Comparison of ENCODE assay signal across 8 cellular contexts in genomic region chr6:35495258-35496035, GRCh38. TPM values are rescaled to one million over a fixed set of nuclear protein-coding genes. Genes with fewer than 3 reads are reported as not detected.
DNase-seq lines count a peak whose midpoint lies in the region; ATAC-seq and TF ChIP-seq lines count a peak whose summit lies in the region.

No MANE protein-coding gene starts in this region.

- peak overlapping the region; percentile 66 for H3K4me3 Mint-ChIP-seq in activated CD4-positive, alpha-beta T cell treated with anti-CD3 and anti-CD28 coated beads, Interleukin-2, amount 10 ng/mL, durations not matched to agents 24 days and 14 days
- peak overlapping the region; percentile 82 to 91 (median 85) for H3K4me3 Mint-ChIP-seq in brain

- WGBS in thyroid gland, 2 donors = 80 to 85% methylated on average over 8 to 9 of the region's 9 CpGs

- H3K36me3 Mint-ChIP-seq in activated CD4-positive, alpha-beta T cell treated with anti-CD3 and anti-CD28 coated beads, Interleukin-2, amount 10 ng/mL, durations not matched to agents 24 days and 14 days (ENCODE audit: low read depth) = peaks cover 2% of the 10 kb centered on the region
- H3K36me3 Mint-ChIP-seq in brain = no peaks in the 10 kb centered on the region

- H3K4me3 ChIP-seq in lower lobe of right lung (peak overlapping the region; percentile 68), thyroid gland (replicated peaks in 1 of 3) (peak overlapping the region in 2 of 3 donors; percentile 89 to 91)

- no peak overlapping the region for H3K27ac Mint-ChIP-seq in activated CD4-positive, alpha-beta T cell treated with anti-CD3 and anti-CD28 coated beads, Interleukin-2, amount 10 ng/mL, durations not matched to agents 24 days and 14 days
- peak overlapping the region in 4 of 5 experiments; percentile 50 to 95 (median 88) for H3K27ac Mint-ChIP-seq in brain

- peaks cover 62% of the 10 kb centered on the region for H3K4me1 ChIP-seq in lower lobe of right lung
- H3K4me1 ChIP-seq in thyroid gland = peaks cover 10 to 64% of the 10 kb centered on the region in 2 donors

- H3K27me3 ChIP-seq in lower lobe of right lung (ENCODE audit: low read depth) (peaks cover 14% of the 10 kb centered on the region), thyroid gland (no peaks in the 10 kb centered on the region)

- TF ChIP-seq CTCF in brain (conservative IDR thresholded peaks at IDR 0.05) = no peak
- no peak for TF ChIP-seq CTCF in lower lobe of right lung (IDR thresholded peaks at IDR 0.05)
- TF ChIP-seq CTCF in thyroid gland (IDR thresholded peaks at IDR 0.05) = no peak

- ATAC-seq in lower lobe of right lung (no peak), GM21737 (IDR thresholded peaks at IDR 0.05; ENCODE audit: unreplicated experiment) (no peak)

- no peaks in the 10 kb centered on the region for H3K9me3 Mint-ChIP-seq in activated CD4-positive, alpha-beta T cell treated with anti-CD3 and anti-CD28 coated beads, Interleukin-2, amount 10 ng/mL, durations not matched to agents 24 days and 14 days
- peaks cover 0 to 2% (median 0%) of the 10 kb centered on the region in 5 experiments for H3K9me3 Mint-ChIP-seq in brain

- no peak for DNase-seq in activated CD4-positive, alpha-beta T cell treated with anti-CD3 and anti-CD28 coated beads, Interleukin-2, amount 10 ng/mL, durations not matched to agents 24 days and 14 days
- DNase-seq in activated CD4-positive, alpha-beta T cell treated with anti-CD3 and anti-CD28 coated beads for 4 hours = no peak
- DNase-seq in lower lobe of right lung (no peak), thyroid gland (peak in 1 of 2 donors; percentile 16), HUDEP-2 (lab: John Stamatoyannopoulos, UW; ENCODE audit: unreplicated experiment in 76 of 76) (no peak), epidermal melanocyte (ENCODE audit: insufficient read length, low spot score) (no peak)

- no peak for TF ChIP-seq POLR2A in thyroid gland (IDR thresholded peaks at IDR 0.05)

- peaks cover 15% of the 10 kb centered on the region for H3K4me1 Mint-ChIP-seq in activated CD4-positive, alpha-beta T cell treated with anti-CD3 and anti-CD28 coated beads, Interleukin-2, amount 10 ng/mL, durations not matched to agents 24 days and 14 days
- peaks cover 72% of the 10 kb centered on the region for H3K4me1 Mint-ChIP-seq in brain

- intact Hi-C loops in activated CD4-positive, alpha-beta T cell treated with anti-CD3 and anti-CD28 coated beads, Interleukin-2, amount 10 ng/mL, durations not matched to agents 24 days and 14 days (cut with micrococcal nuclease) = loop anchor here (5.0 kb wide), 1 partner anchor 43 kb away; the partner anchor contains the start of gene FANCE
- intact Hi-C loops in lower lobe of right lung (cut with DNase I) (no loop called here), thyroid gland (cut with DNase I) (no loop called here)

- H3K9me3 ChIP-seq in lower lobe of right lung (no peaks in the 10 kb centered on the region), thyroid gland (no peaks in the 10 kb centered on the region)

- peak overlapping the region; percentile 82 for H3K27ac ChIP-seq in lower lobe of right lung
- peak overlapping the region in 2 of 3 donors; percentile 82 to 90 for H3K27ac ChIP-seq in thyroid gland

- H3K27me3 Mint-ChIP-seq in activated CD4-positive, alpha-beta T cell treated with anti-CD3 and anti-CD28 coated beads, Interleukin-2, amount 10 ng/mL, durations not matched to agents 24 days and 14 days = peaks cover 39% of the 10 kb centered on the region
- H3K27me3 Mint-ChIP-seq in brain = peaks cover 26% of the 10 kb centered on the region

- no peaks in the 10 kb centered on the region for H3K36me3 ChIP-seq in lower lobe of right lung
- H3K36me3 ChIP-seq in thyroid gland = no peaks in the 10 kb centered on the region

RNA-seq across cellular contexts. Expression of gene TEAD3, which starts 1.4 kb away (rescaled TPM):
- 1.7 and 2.2 TPM in 2 replicates for total RNA-seq in activated CD4-positive, alpha-beta T cell treated with anti-CD3 and anti-CD28 coated beads, Interleukin-2, amount 10 ng/mL, durations not matched to agents 24 days and 14 days
- 8.9 TPM for polyA plus RNA-seq in brain (ENCODE audit: insufficient read depth, low read depth, low replicate concordance)
- total RNA-seq in lower lobe of right lung = 17.0 TPM
- total RNA-seq in thyroid gland = 10 to 100 TPM in 3 of 4 donors, 1 to 10 TPM in 1; 9.9 to 17.0 (median 11.2) TPM

RNA-seq across cellular contexts. Expression of gene TULP1, which starts 17.2 kb away (rescaled TPM):
- not detected in 2 replicates for total RNA-seq in activated CD4-positive, alpha-beta T cell treated with anti-CD3 and anti-CD28 coated beads, Interleukin-2, amount 10 ng/mL, durations not matched to agents 24 days and 14 days
- not detected for polyA plus RNA-seq in brain (ENCODE audit: insufficient read depth, low read depth, low replicate concordance)
- total RNA-seq in lower lobe of right lung (not detected), thyroid gland (not detected)

RNA-seq across cellular contexts. Expression of gene RPL10A, which starts 27.2 kb away (rescaled TPM):
- total RNA-seq in activated CD4-positive, alpha-beta T cell treated with anti-CD3 and anti-CD28 coated beads, Interleukin-2, amount 10 ng/mL, durations not matched to agents 24 days and 14 days = 1,702 and 1,710 TPM in 2 replicates
- polyA plus RNA-seq in brain (ENCODE audit: insufficient read depth, low read depth, low replicate concordance) = 1,660 TPM
- total RNA-seq in lower lobe of right lung (1,025 TPM), thyroid gland (1,000 to 10,000 TPM; 1,123 to 2,881 (median 1,235) TPM)

RNA-seq across cellular contexts. Expression of gene FANCE, which starts 43.3 kb away (rescaled TPM):
- 19.6 and 22.1 TPM in 2 replicates for total RNA-seq in activated CD4-positive, alpha-beta T cell treated with anti-CD3 and anti-CD28 coated beads, Interleukin-2, amount 10 ng/mL, durations not matched to agents 24 days and 14 days
- 20.9 TPM for polyA plus RNA-seq in brain (ENCODE audit: insufficient read depth, low read depth, low replicate concordance)
- total RNA-seq in lower lobe of right lung (9.0 TPM), thyroid gland (1 to 10 TPM; 4.1 to 6.6 (median 6.2) TPM)
